ENCODE assay signal across 15 cellular contexts in the genomic region with DNA sequence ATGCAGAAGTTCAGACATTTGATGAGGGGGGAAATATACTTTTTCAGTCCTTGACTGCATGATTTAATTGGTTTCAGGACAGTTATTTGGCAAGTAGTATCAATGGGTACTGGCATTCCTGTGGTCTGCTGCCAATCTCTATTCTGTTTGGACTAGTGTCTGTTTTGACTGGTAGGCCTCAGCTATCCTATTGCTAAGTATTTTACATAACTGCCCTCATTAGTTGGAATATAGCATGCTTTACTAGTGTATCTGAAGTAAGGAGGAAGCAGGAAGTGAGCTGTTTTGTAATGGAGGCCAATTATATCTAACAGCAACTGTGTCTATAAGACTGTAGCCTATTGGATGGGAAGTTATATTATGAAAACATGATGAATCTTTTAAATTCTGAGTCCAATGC.
A peak's percentile ranks its signal among the peaks of the same experiment; 100 is the strongest.
DNase-seq lines count a peak whose midpoint lies in the region; ATAC-seq and TF ChIP-seq lines count a peak whose summit lies in the region.
"Had no signal": no experiment of that assay in that cellular context is flagged by ENCODE, and none has a peak within 500 bp of the region (broad histone marks: within the 10 kb centered on the region; RNA-seq: fewer than 3 reads in every experiment).

No MANE protein-coding gene starts in this region.

- H3K79me2 ChIP-seq in OCI-LY3 (ENCODE audit: low read length) = no peaks in the 10 kb centered on the region

- no peaks in the 10 kb centered on the region for H3K36me3 ChIP-seq in OCI-LY3 (replicated peaks; ENCODE audit: low read depth, low read length)
- H3K36me3 ChIP-seq: prostate gland, uterus had no signal

- H3K4me2 ChIP-seq in OCI-LY3 (ENCODE audit: low read length) = no peak overlapping the region

- no peaks in the 10 kb centered on the region for H3K4me1 Mint-ChIP-seq in endothelial cell (ENCODE audit: unreplicated experiment)
- H3K4me1 Mint-ChIP-seq in activated naive CD8-positive, alpha-beta T cell treated with anti-CD3 and anti-CD28 coated beads for 36 hours = no peaks in the 10 kb centered on the region
- H3K4me1 Mint-ChIP-seq: CD4-positive, alpha-beta memory T cell had no signal

- H2AFZ ChIP-seq in OCI-LY3 (ENCODE audit: low read depth, low read length) = peak overlapping the region; percentile 58

- no peaks in the 10 kb centered on the region for H3K9me3 Mint-ChIP-seq in endothelial cell (ENCODE audit: unreplicated experiment)
- no peaks in the 10 kb centered on the region for H3K9me3 Mint-ChIP-seq in activated naive CD8-positive, alpha-beta T cell treated with anti-CD3 and anti-CD28 coated beads for 36 hours
- H3K9me3 Mint-ChIP-seq: stimulated activated naive CD8-positive, alpha-beta T cell treated with anti-CD3 and anti-CD28 coated beads, Interleukin-15, Interleukin-2, amounts not matched to agents 100 ng/mL and 50 ng/mL, for 24 hours had no signal

- H3K4me3 Mint-ChIP-seq in endothelial cell (ENCODE audit: unreplicated experiment) = no peak overlapping the region
- no peak overlapping the region for H3K4me3 Mint-ChIP-seq in activated naive CD8-positive, alpha-beta T cell treated with anti-CD3 and anti-CD28 coated beads for 36 hours
- H3K4me3 Mint-ChIP-seq: CD4-positive, alpha-beta memory T cell; stimulated activated naive CD8-positive, alpha-beta T cell treated with anti-CD3 and anti-CD28 coated beads, Interleukin-15, Interleukin-2, amounts not matched to agents 100 ng/mL and 50 ng/mL, for 24 hours had no signal

- peaks cover 2% of the 10 kb centered on the region for H3K27me3 Mint-ChIP-seq in endothelial cell (ENCODE audit: unreplicated experiment)
- H3K27me3 Mint-ChIP-seq in activated naive CD8-positive, alpha-beta T cell treated with anti-CD3 and anti-CD28 coated beads for 36 hours = no peaks in the 10 kb centered on the region
- H3K27me3 Mint-ChIP-seq: CD4-positive, alpha-beta memory T cell; stimulated activated naive CD8-positive, alpha-beta T cell treated with anti-CD3 and anti-CD28 coated beads, Interleukin-15, Interleukin-2, amounts not matched to agents 100 ng/mL and 50 ng/mL, for 24 hours had no signal

- H3K27ac ChIP-seq in OCI-LY3 (ENCODE audit: low read length) = no peak overlapping the region
- H3K27ac ChIP-seq: prostate gland, uterus, VCaP had no signal

- H3K36me3 Mint-ChIP-seq in endothelial cell (ENCODE audit: low read depth, unreplicated experiment) = no peaks in the 10 kb centered on the region
- H3K36me3 Mint-ChIP-seq in activated naive CD8-positive, alpha-beta T cell treated with anti-CD3 and anti-CD28 coated beads for 36 hours = no peaks in the 10 kb centered on the region
- H3K36me3 Mint-ChIP-seq: CD4-positive, alpha-beta memory T cell had no signal

- no peak for TF ChIP-seq CTCF in OCI-LY3 (IDR thresholded peaks at IDR 0.05; ENCODE audit: low read depth, low read length)
- no peak for TF ChIP-seq CTCF in epithelial cell of esophagus (IDR thresholded peaks at IDR 0.05; ENCODE audit: insufficient read depth, low read depth, low read length, missing control alignments)
- TF ChIP-seq CTCF in endothelial cell (IDR thresholded peaks at IDR 0.05; ENCODE audit: unreplicated experiment) = no peak

- no peaks in the 10 kb centered on the region for H3K27me3 ChIP-seq in OCI-LY3 (ENCODE audit: low read depth, low read length)
- H3K27me3 ChIP-seq: uterus had no signal

- no peak overlapping the region for H3K27ac Mint-ChIP-seq in endothelial cell (ENCODE audit: unreplicated experiment)
- H3K27ac Mint-ChIP-seq in activated naive CD8-positive, alpha-beta T cell treated with anti-CD3 and anti-CD28 coated beads for 36 hours = no peak overlapping the region
- H3K27ac Mint-ChIP-seq: CD4-positive, alpha-beta memory T cell; stimulated activated naive CD8-positive, alpha-beta T cell treated with anti-CD3 and anti-CD28 coated beads, Interleukin-15, Interleukin-2, amounts not matched to agents 100 ng/mL and 50 ng/mL, for 24 hours had no signal

- H3K9ac ChIP-seq in OCI-LY3 (ENCODE audit: low read length) = no peak overlapping the region

- no peaks in the 10 kb centered on the region for H3K4me1 ChIP-seq in OCI-LY3 (ENCODE audit: low read length)
- H3K4me1 ChIP-seq: prostate gland, uterus had no signal

- no peak for ATAC-seq in HG02571 (IDR thresholded peaks at IDR 0.05; ENCODE audit: unreplicated experiment)
- ATAC-seq: HepG2 had no signal

- H3K4me3 ChIP-seq in OCI-LY3 (ENCODE audit: low read length) (no peak overlapping the region), epithelial cell of esophagus (ENCODE audit: low read length) (no peak overlapping the region), skeletal muscle cell (ENCODE audit: low read depth, low read length) (no peak overlapping the region)
- H3K4me3 ChIP-seq: prostate gland, uterus had no signal

- H4K20me1 ChIP-seq in OCI-LY3 (ENCODE audit: insufficient read depth, low read length) = no peaks in the 10 kb centered on the region

- DNase-seq in NOMO-1 treated with DMSO at 0.1 percent for 48 hours (lab: John Stamatoyannopoulos, UW; ENCODE audit: unreplicated experiment) (peak; percentile 56), NOMO-1 treated with dmso at 0.1 percent for 144 hours (lab: John Stamatoyannopoulos, UW; ENCODE audit: unreplicated experiment) (no peak), epithelial cell of esophagus (ENCODE audit: low read depth) (peak; percentile 8), skeletal muscle cell (ENCODE audit: low read depth) (peak; percentile 4), endothelial cell (ENCODE audit: low spot score) (no peak)
- DNase-seq in activated naive CD8-positive, alpha-beta T cell treated with anti-CD3 and anti-CD28 coated beads for 36 hours = no peak
- DNase-seq: CD4-positive, alpha-beta memory T cell; NCI-H1105; uterus had no signal

- H3K9me3 ChIP-seq in OCI-LY3 (ENCODE audit: insufficient read depth, low read length) = no peaks in the 10 kb centered on the region
- H3K9me3 ChIP-seq: prostate gland, uterus had no signal

Comparison
In these comparisons a context has a peak if more than half of its experiments do, and no peak if none do; other contexts are left out.
1. DNase-seq: peak in NOMO-1 treated with DMSO at 0.1 percent for 48 hours (single experiment), epithelial cell of esophagus (single experiment) and skeletal muscle cell (single experiment); none in NOMO-1 treated with dmso at 0.1 percent for 144 hours (single experiment), endothelial cell (single experiment) and activated naive CD8-positive, alpha-beta T cell treated with anti-CD3 and anti-CD28 coated beads for 36 hours (single experiment).